9 cellular contexts compared by ENCODE assay signal in the genomic region with DNA sequence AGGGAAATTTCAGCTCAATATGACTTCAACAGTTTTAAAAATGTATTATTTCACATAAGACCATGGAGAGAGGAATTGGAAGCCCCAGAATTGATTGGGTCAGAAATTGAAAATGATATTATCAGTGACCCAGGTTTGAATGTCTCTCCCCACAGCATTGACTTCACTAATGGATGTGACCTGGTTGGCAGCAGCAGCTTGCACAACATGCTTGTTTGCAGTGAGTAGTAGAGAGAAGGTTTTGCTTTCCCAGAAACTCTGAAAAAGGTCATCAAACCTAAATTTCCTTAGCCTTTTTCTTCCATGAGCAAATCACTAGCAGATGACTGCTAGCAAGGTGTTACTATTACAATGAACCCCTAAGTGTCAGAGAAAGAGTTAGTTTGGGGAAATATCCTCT. TPM values are rescaled to one million over a fixed set of nuclear protein-coding genes. Genes with fewer than 3 reads are reported as not detected.
"Had no signal": no experiment of that assay in that cellular context is flagged by ENCODE, and none has a peak within 500 bp of the region (broad histone marks: within the 10 kb centered on the region; RNA-seq: fewer than 3 reads in every experiment).

No MANE protein-coding gene starts in this region.

RNA-seq across cellular contexts. Expression of gene SFTPA1, which starts 52.5 kb away (rescaled TPM):
- total RNA-seq: subcutaneous adipose tissue, suprapubic skin, temporal lobe, testis, thoracic aorta, thyroid gland, tibial nerve, transverse colon, urinary bladder had no signal
